ENCODE assay signal across 9 cellular contexts in genomic region chr6:35599761-35600658, GRCh38.
DNase-seq lines count a peak whose midpoint lies in the region; ATAC-seq and TF ChIP-seq lines count a peak whose summit lies in the region.
"Had no signal": no experiment of that assay in that cellular context is flagged by ENCODE, and none has a peak within 500 bp of the region (broad histone marks: within the 10 kb centered on the region; RNA-seq: fewer than 3 reads in every experiment).

No MANE protein-coding gene starts in this region.

- TF ChIP-seq CTCF in gastroesophageal sphincter (IDR thresholded peaks at IDR 0.05) (no peak), smooth muscle cell (IDR thresholded peaks at IDR 0.05; ENCODE audit: borderline replicate concordance, insufficient read depth, poor library complexity, severe bottlenecking) (no peak), BE2C (IDR thresholded peaks at IDR 0.05; ENCODE audit: low read depth, low read length) (no peak)

- H3K27ac Mint-ChIP-seq in activated CD8-positive, alpha-beta T cell treated with anti-CD3 and anti-CD28 coated beads, Interleukin-2, amount 10 ng/mL, durations not matched to agents 7 days and 5 days, result peak overlapping the region; percentile 80

- TF ChIP-seq POLR2A in gastroesophageal sphincter (IDR thresholded peaks at IDR 0.05), result no peak

- no peak overlapping the region for H3K4me2 ChIP-seq in smooth muscle cell

- peak; percentile 32 for DNase-seq in HCEC 1CT
- DNase-seq in activated CD8-positive, alpha-beta T cell treated with anti-CD3 and anti-CD28 coated beads, Interleukin-2, amount 10 ng/mL, durations not matched to agents 7 days and 5 days, result no peak
- no peak for DNase-seq in smooth muscle cell (lab: John Stamatoyannopoulos, UW; ENCODE audit: unreplicated experiment)
- DNase-seq in NCI-H1436 (lab: John Stamatoyannopoulos, UW), result no peak
- no peak for DNase-seq in RPMI8226
- no peak for DNase-seq in COLO829 (ENCODE audit: low spot score)
- no peak for DNase-seq in BE2C
- DNase-seq: WERI-Rb-1 had no signal

- peaks cover 66% of the 10 kb centered on the region for H3K4me1 Mint-ChIP-seq in activated CD8-positive, alpha-beta T cell treated with anti-CD3 and anti-CD28 coated beads, Interleukin-2, amount 10 ng/mL, durations not matched to agents 7 days and 5 days (ENCODE audit: low read depth)

- H4K20me1 ChIP-seq in smooth muscle cell (ENCODE audit: low read depth), result no peaks in the 10 kb centered on the region

- WGBS in gastroesophageal sphincter (ENCODE audit: low coverage in 1 of 2), 2 donors, result 78 to 84% methylated on average over 8 of the region's 8 CpGs
- 89% methylated on average over 8 of the region's 8 CpGs for WGBS in smooth muscle cell (ENCODE audit: low lambda C conversion rate)

- peaks cover 24% of the 10 kb centered on the region for H3F3A ChIP-seq in smooth muscle cell (ENCODE audit: low read depth)

- peaks cover 36% of the 10 kb centered on the region for H3K36me3 Mint-ChIP-seq in activated CD8-positive, alpha-beta T cell treated with anti-CD3 and anti-CD28 coated beads, Interleukin-2, amount 10 ng/mL, durations not matched to agents 7 days and 5 days (ENCODE audit: low read depth)

- H3K4me3 Mint-ChIP-seq in activated CD8-positive, alpha-beta T cell treated with anti-CD3 and anti-CD28 coated beads, Interleukin-2, amount 10 ng/mL, durations not matched to agents 7 days and 5 days, result peak overlapping the region; percentile 64

- no peaks in the 10 kb centered on the region for H3K9me3 Mint-ChIP-seq in activated CD8-positive, alpha-beta T cell treated with anti-CD3 and anti-CD28 coated beads, Interleukin-2, amount 10 ng/mL, durations not matched to agents 7 days and 5 days (ENCODE audit: insufficient read depth)

- H3K4me1 ChIP-seq in gastroesophageal sphincter (peaks cover 71 to 100% (median 80%) of the 10 kb centered on the region in 3 donors), smooth muscle cell (ENCODE audit: low read depth) (peaks cover 20% of the 10 kb centered on the region), BE2C (peaks cover 46% of the 10 kb centered on the region)

- H3K9ac ChIP-seq in smooth muscle cell (ENCODE audit: low read depth), result no peak overlapping the region

- H3K27ac ChIP-seq in gastroesophageal sphincter, result peak overlapping the region; percentile 91 to 100 (median 98)
- H3K27ac ChIP-seq in smooth muscle cell (ENCODE audit: low read depth), result peak overlapping the region; percentile 53
- H3K27ac ChIP-seq: WERI-Rb-1 had no signal

- H2AFZ ChIP-seq in smooth muscle cell (ENCODE audit: low read depth), result no peak overlapping the region

- H3K4me3 ChIP-seq in gastroesophageal sphincter, result no peak overlapping the region
- no peak overlapping the region for H3K4me3 ChIP-seq in smooth muscle cell
- no peak overlapping the region; the same call in 1 of the 2 replicates for H3K4me3 ChIP-seq in BE2C (ENCODE audit: low read depth, low read length)

- no peaks in the 10 kb centered on the region for H3K9me3 ChIP-seq in gastroesophageal sphincter
- H3K9me3 ChIP-seq in smooth muscle cell (replicated peaks; ENCODE audit: low read depth), result no peaks in the 10 kb centered on the region
- H3K9me3 ChIP-seq in BE2C, result no peaks in the 10 kb centered on the region

- no peaks in the 10 kb centered on the region for H3K27me3 Mint-ChIP-seq in activated CD8-positive, alpha-beta T cell treated with anti-CD3 and anti-CD28 coated beads, Interleukin-2, amount 10 ng/mL, durations not matched to agents 7 days and 5 days (ENCODE audit: low read depth)

- no peaks in the 10 kb centered on the region for H3K27me3 ChIP-seq in gastroesophageal sphincter
- H3K27me3 ChIP-seq in smooth muscle cell (ENCODE audit: low read depth), result no peaks in the 10 kb centered on the region
- H3K27me3 ChIP-seq in BE2C, result no peaks in the 10 kb centered on the region

- TF ChIP-seq EP300 in gastroesophageal sphincter (IDR thresholded peaks at IDR 0.05), result no peak

- no peaks in the 10 kb centered on the region for H3K79me2 ChIP-seq in smooth muscle cell (ENCODE audit: low read depth)

- no peak for ATAC-seq in activated CD8-positive, alpha-beta T cell treated with anti-CD3 and anti-CD28 coated beads, Interleukin-2, amount 10 ng/mL, durations not matched to agents 7 days and 5 days
- no peak for ATAC-seq in gastroesophageal sphincter

- H3K36me3 ChIP-seq in gastroesophageal sphincter (peaks cover 15 to 39% of the 10 kb centered on the region in 2 donors), smooth muscle cell (ENCODE audit: low read depth) (no peaks in the 10 kb centered on the region), BE2C (peaks cover 15% of the 10 kb centered on the region)

- POLR2A ChIA-PET in activated CD8-positive, alpha-beta T cell treated with anti-CD3 and anti-CD28 coated beads, Interleukin-2, amount 10 ng/mL, durations not matched to agents 7 days and 5 days (lab: Charles Lee), result interaction anchor here (1.0 to 2.6 kb wide), 2 partner anchors 8 to 130 kb away, joined by 5 to 13 read pairs; no protein-coding TSS in a partner anchor

- CTCF ChIA-PET in activated CD8-positive, alpha-beta T cell treated with anti-CD3 and anti-CD28 coated beads, Interleukin-2, amount 10 ng/mL, durations not matched to agents 7 days and 5 days (lab: Charles Lee), result interaction anchor here (0.6 to 6.4 kb wide), 15 partner anchors 9 to 258 kb away, joined by 3 to 62 read pairs (median 6); partner anchors contain the start of gene ARMC12
